Comparison of ENCODE assay signal across 1 cellular context in genomic region chr19:34596989-34597388, GRCh38.
TF ChIP-seq lines count a peak whose summit lies in the region.

No MANE protein-coding gene starts in this region.

TF ChIP-seq in HEK293, 187 proteins besides CTCF, POLR2A, EP300 and RAD21 (continued from another document):
- TF ChIP-seq ZEB2 (tag by site-specific recombination; IDR thresholded peaks at IDR 0.05): peak; percentile 71; the same call in 1 of the 2 replicates
